In genomic region chr20:59020938-59021551, GRCh38 we compare ENCODE assay signal across 1 cellular context.
A peak's percentile ranks its signal among the peaks of the same experiment; 100 is the strongest.
TF ChIP-seq lines count a peak whose summit lies in the region.

No MANE protein-coding gene starts in this region.

TF ChIP-seq in K562, 482 proteins besides CTCF, POLR2A, EP300 and RAD21 (continues in another document):
- TF ChIP-seq USF2 (CRISPR knock-in tag; IDR thresholded peaks at IDR 0.05) (no peak), SRSF3 (IDR thresholded peaks at IDR 0.05; ENCODE audit: insufficient read depth, low read length) (no peak), CREB3 (tag; conservative IDR thresholded peaks at IDR 0.05; ENCODE audit: low read depth) (no peak), BCL6 (CRISPR knock-in tag; IDR thresholded peaks at IDR 0.05) (no peak), ZNF23 (CRISPR knock-in tag; IDR thresholded peaks at IDR 0.05) (no peak), ZNF384 (IDR thresholded peaks at IDR 0.05; ENCODE audit: low read depth, low read length) (no peak), RBM34 (IDR thresholded peaks at IDR 0.05; ENCODE audit: borderline replicate concordance, insufficient read depth, low read length) (no peak), FOXK1 (CRISPR knock-in tag; IDR thresholded peaks at IDR 0.05; ENCODE audit: borderline replicate concordance) (no peak), ELK1 (CRISPR knock-in tag; IDR thresholded peaks at IDR 0.05) (no peak), EHMT2 (IDR thresholded peaks at IDR 0.05) (no peak), ZNF79 (CRISPR knock-in tag; IDR thresholded peaks at IDR 0.05; ENCODE audit: low read depth) (no peak), ZC3H11A (IDR thresholded peaks at IDR 0.05; ENCODE audit: low read depth, low read length) (no peak), MCM5 (IDR thresholded peaks at IDR 0.05; ENCODE audit: low read depth) (no peak), PHTF2 (CRISPR knock-in tag; IDR thresholded peaks at IDR 0.05) (no peak), TBP (optimal IDR thresholded peaks at IDR 0.05; ENCODE audit: low read depth, low read length) (peak; percentile 82), WHSC1 (IDR thresholded peaks at IDR 0.05; ENCODE audit: low read length) (no peak), ELF4 (CRISPR knock-in tag; IDR thresholded peaks at IDR 0.05) (peak; percentile 63; the same call in 1 of the 2 replicates), CBX8 (IDR thresholded peaks at IDR 0.05; ENCODE audit: borderline replicate concordance, extremely low read depth, low read depth, low read length, poor library complexity, severe bottlenecking) (no peak), NELFE (IDR thresholded peaks at IDR 0.05; ENCODE audit: insufficient read depth, insufficient read length) (no peak), ZNF444 (CRISPR knock-in tag; IDR thresholded peaks at IDR 0.05) (peak; percentile 64; the same call in 1 of the 2 replicates), GTF2B (IDR thresholded peaks at IDR 0.05; ENCODE audit: extremely low read depth, insufficient read length) (no peak), ZNF586 (CRISPR knock-in tag; conservative IDR thresholded peaks at IDR 0.05) (no peak), ARID1B (IDR thresholded peaks at IDR 0.05) (peak; percentile 99), ETV5 (CRISPR knock-in tag; IDR thresholded peaks at IDR 0.05; ENCODE audit: low read depth) (no peak), SP2 (IDR thresholded peaks at IDR 0.05; ENCODE audit: extremely low read depth, low read depth, low read length, poor library complexity, severe bottlenecking) (no peak), CREB3L1 (IDR thresholded peaks at IDR 0.05; ENCODE audit: borderline replicate concordance, low read depth) (peak; percentile 68; the same call in 1 of the 2 replicates), DACH1 (IDR thresholded peaks at IDR 0.05; ENCODE audit: partially characterized antibody) (no peak), MYBL2 (IDR thresholded peaks at IDR 0.05; ENCODE audit: low read depth) (no peak), MYBL2 (CRISPR knock-in tag; IDR thresholded peaks at IDR 0.05; ENCODE audit: borderline replicate concordance) (no peak), PML (IDR thresholded peaks at IDR 0.05; ENCODE audit: low read length) (peak; percentile 97), MEF2A (IDR thresholded peaks at IDR 0.05; ENCODE audit: control insufficient read depth, low read depth, low read length) (peak; percentile 67; the same call in 1 of the 2 replicates), IRF9 (tag; IDR thresholded peaks at IDR 0.05) (no peak), HNRNPH1 (optimal IDR thresholded peaks at IDR 0.05; ENCODE audit: low read depth, low read length) (no peak), TRIM25 (IDR thresholded peaks at IDR 0.05; ENCODE audit: borderline replicate concordance) (no peak), MCM2 (IDR thresholded peaks at IDR 0.05; ENCODE audit: low read depth) (no peak), ZBTB1 (CRISPR knock-in tag; IDR thresholded peaks at IDR 0.05; ENCODE audit: borderline replicate concordance, low read depth) (no peak), ZFP36 (IDR thresholded peaks at IDR 0.05; ENCODE audit: low read depth, low read length, partially characterized antibody) (no peak), DIDO1 (tag; IDR thresholded peaks at IDR 0.05; ENCODE audit: low read depth) (no peak), JUNB (CRISPR knock-in tag; conservative IDR thresholded peaks at IDR 0.05) (no peak), SMC3 (conservative IDR thresholded peaks at IDR 0.05; ENCODE audit: insufficient read depth, low read depth, low read length) (no peak), RBM14 (IDR thresholded peaks at IDR 0.05; ENCODE audit: borderline replicate concordance, insufficient read depth, low read depth, low read length) (no peak), MECOM (CRISPR knock-in tag; IDR thresholded peaks at IDR 0.05) (no peak), NFIX (CRISPR knock-in tag; IDR thresholded peaks at IDR 0.05; ENCODE audit: low read depth) (no peak), ZNF354B (CRISPR knock-in tag; IDR thresholded peaks at IDR 0.05) (0 out of 2 replicates have a peak, but pooled peaks have one; percentile 11), HOXB6 (CRISPR knock-in tag; IDR thresholded peaks at IDR 0.05; ENCODE audit: borderline replicate concordance) (no peak), ZNF609 (CRISPR knock-in tag; IDR thresholded peaks at IDR 0.05; ENCODE audit: borderline replicate concordance) (no peak), THRB (CRISPR knock-in tag; conservative IDR thresholded peaks at IDR 0.05) (peak; percentile 50; the same call in 1 of the 2 replicates), CSDE1 (IDR thresholded peaks at IDR 0.05) (no peak), RB1 (IDR thresholded peaks at IDR 0.05; ENCODE audit: low read depth) (no peak), TBL1XR1 (IDR thresholded peaks at IDR 0.05; ENCODE audit: low read length in 2 of 2) (peak in 1 of 2 experiments; percentile 94; a peak in 3 of 4 replicates), IFI16 (CRISPR knock-in tag; IDR thresholded peaks at IDR 0.05) (no peak), SOX6 (IDR thresholded peaks at IDR 0.05) (peak; percentile 86), ZEB2 (IDR thresholded peaks at IDR 0.05) (0 out of 2 replicates have a peak, but pooled peaks have one; percentile 33), HBP1 (CRISPR knock-in tag; IDR thresholded peaks at IDR 0.05) (0 out of 2 replicates have a peak, but pooled peaks have one; percentile 82), BRCA1 (IDR thresholded peaks at IDR 0.05) (no peak), BRCA1 (CRISPR knock-in tag; IDR thresholded peaks at IDR 0.05) (no peak), ZNF324 (CRISPR knock-in tag; IDR thresholded peaks at IDR 0.05) (no peak)
